Comparison of ENCODE assay signal across 16 cellular contexts in the genomic region with DNA sequence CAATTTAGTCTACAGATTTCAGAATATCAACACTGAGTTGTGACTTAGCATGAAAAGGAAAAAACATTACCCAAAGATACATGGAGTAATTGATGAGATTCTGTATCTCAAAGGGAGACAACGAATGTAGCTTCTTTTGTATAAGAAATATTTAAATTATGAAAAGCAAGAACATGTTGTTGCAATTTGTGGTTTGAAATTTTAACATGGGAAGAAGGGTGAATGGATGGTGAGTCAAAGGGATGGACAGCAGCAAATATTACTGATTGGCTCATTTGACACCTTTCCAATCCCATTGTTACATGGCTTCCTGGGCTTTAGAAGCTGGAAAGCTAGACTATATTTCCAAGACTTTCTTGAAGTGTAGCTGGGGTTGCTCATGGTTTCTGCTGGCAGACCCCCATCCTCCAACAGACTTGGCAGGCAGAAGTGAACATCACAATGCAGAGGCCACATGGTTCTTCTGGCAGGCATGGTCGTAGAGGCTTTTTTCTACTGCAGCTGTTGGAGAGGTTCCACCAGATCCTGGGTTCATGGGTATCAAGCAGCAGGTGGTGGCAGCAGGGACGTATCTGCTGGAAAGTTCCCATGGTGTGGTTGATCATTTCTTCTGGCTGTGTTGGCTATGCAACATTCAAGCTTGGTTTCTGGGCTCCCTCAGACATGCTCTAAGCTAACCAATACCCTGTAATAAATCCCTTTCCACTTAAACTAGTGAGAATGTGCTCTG. TPM values are rescaled to one million over a fixed set of nuclear protein-coding genes. Genes with fewer than 3 reads are reported as not detected.
DNase-seq lines count a peak whose midpoint lies in the region; FAIRE-seq and TF ChIP-seq lines count a peak whose summit lies in the region.
"Had no signal": no experiment of that assay in that cellular context is flagged by ENCODE, and none has a peak within 500 bp of the region (broad histone marks: within the 10 kb centered on the region; RNA-seq: fewer than 3 reads in every experiment).

No MANE protein-coding gene starts in this region.

- no peaks in the 10 kb centered on the region for H3K9me3 Mint-ChIP-seq in mesothelial cell of epicardium
- H3K9me3 Mint-ChIP-seq: CD4-positive, alpha-beta memory T cell had no signal

- peaks cover 31% of the 10 kb centered on the region for H3K4me1 ChIP-seq in keratinocyte (ENCODE audit: control insufficient read depth, extremely low read depth, insufficient read depth, low read length)
- no peaks in the 10 kb centered on the region for H3K4me1 ChIP-seq in mesendoderm (ENCODE audit: control insufficient read depth, low read depth, low read length)
- H3K4me1 ChIP-seq in transverse colon, result no peaks in the 10 kb centered on the region

- dilution Hi-C loops in keratinocyte (cut with MboI; ENCODE audit: extremely low pct_ligation_motif_present, low sequenced_read_pairs), result no loop called here

- no peak overlapping the region for H3K4me3 Mint-ChIP-seq in mesothelial cell of epicardium
- H3K4me3 Mint-ChIP-seq: CD4-positive, alpha-beta memory T cell had no signal

- TF ChIP-seq CTCF in keratinocyte (optimal IDR thresholded peaks at IDR 0.05 in 1 of 3, IDR thresholded peaks at IDR 0.05 in 1 of 3, conservative IDR thresholded peaks at IDR 0.05 in 1 of 3; ENCODE audit: extremely low read depth in 1 of 3, insufficient read depth in 2 of 3, low read length in 3 of 3) (no peak), mesothelial cell of epicardium (IDR thresholded peaks at IDR 0.05; ENCODE audit: unreplicated experiment) (no peak), transverse colon (IDR thresholded peaks at IDR 0.05) (no peak)

- no peak overlapping the region for H4K5ac ChIP-seq in mesendoderm (ENCODE audit: low read length)

- no peaks in the 10 kb centered on the region for H3K79me2 ChIP-seq in keratinocyte (ENCODE audit: control insufficient read depth, insufficient read depth, low read length)
- H3K79me2 ChIP-seq in mesendoderm (ENCODE audit: control insufficient read depth, insufficient read depth, low read length), result no peaks in the 10 kb centered on the region

- intact Hi-C loops in transverse colon (cut with DNase I; ENCODE audit: low total_unique reads), result no loop called here

- H3K27ac ChIP-seq in keratinocyte (ENCODE audit: control insufficient read depth, insufficient read depth, low read length) (no peak overlapping the region), mesendoderm (ENCODE audit: low read depth, low read length) (no peak overlapping the region), transverse colon (no peak overlapping the region)
- H3K27ac ChIP-seq: C4-2B, HL-60 had no signal

- no peak overlapping the region for H3K18ac ChIP-seq in mesendoderm (ENCODE audit: low read length)

- H3K79me1 ChIP-seq in mesendoderm (ENCODE audit: low read length), result no peaks in the 10 kb centered on the region

- H3K56ac ChIP-seq in mesendoderm (ENCODE audit: low read length), result no peak overlapping the region

- FAIRE-seq in keratinocyte (lab: Jason Lieb, UNC) (peak; percentile 55), frontal cortex (lab: Jason Lieb, UNC) (no peak)
- FAIRE-seq: A204.1, GM19239 had no signal

- no peak for TF ChIP-seq EP300 in transverse colon (IDR thresholded peaks at IDR 0.05; ENCODE audit: low read depth)

- H3K27me3 ChIP-seq in MG63, result 0 out of 2 replicates have a peak, but pooled peaks cover 2% of the 10 kb centered on the region
- H3K27me3 ChIP-seq in keratinocyte (ENCODE audit: control insufficient read depth, extremely low read depth, insufficient read depth, low read length), result no peaks in the 10 kb centered on the region
- H3K27me3 ChIP-seq in mesendoderm (ENCODE audit: insufficient read depth, low read length, poor library complexity), result no peaks in the 10 kb centered on the region
- H3K27me3 ChIP-seq in transverse colon, result no peaks in the 10 kb centered on the region
- H3K27me3 ChIP-seq: BE2C had no signal

- no peak overlapping the region for H3K27ac Mint-ChIP-seq in mesothelial cell of epicardium
- H3K27ac Mint-ChIP-seq: CD4-positive, alpha-beta memory T cell had no signal

- H3K9me3 ChIP-seq in MG63 (no peaks in the 10 kb centered on the region), keratinocyte (ENCODE audit: control insufficient read depth, low read depth, low read length) (no peaks in the 10 kb centered on the region), transverse colon (no peaks in the 10 kb centered on the region)
- H3K9me3 ChIP-seq: BE2C had no signal

- H3K9ac ChIP-seq in keratinocyte (ENCODE audit: control insufficient read depth, extremely low read depth, insufficient read depth, low read length) (no peak overlapping the region), mesendoderm (ENCODE audit: low read length) (no peak overlapping the region)

- H2BK120ac ChIP-seq in mesendoderm (ENCODE audit: low read depth, low read length), result no peak overlapping the region

- H3K27me3 Mint-ChIP-seq in mesothelial cell of epicardium (ENCODE audit: low read depth), result peaks cover 33% of the 10 kb centered on the region

- DNase-seq in ELR (ENCODE audit: low read depth), result peak; percentile 8
- DNase-seq in MG63, result peak; percentile 3
- peak; percentile 10 for DNase-seq in fibroblast of gingiva (ENCODE audit: low read depth)
- DNase-seq in keratinocyte (ENCODE audit: low read depth, low spot score), result no peak
- DNase-seq in mesothelial cell of epicardium (ENCODE audit: low spot score in 2 of 2, unreplicated experiment in 2 of 2), result no peak
- no peak for DNase-seq in mesendoderm
- DNase-seq in transverse colon, result no peak
- DNase-seq in frontal cortex (ENCODE audit: low spot score in 2 of 2), result no peak
- DNase-seq: BE2C; CD4-positive, alpha-beta memory T cell; DND-41; GF-D8 had no signal

- H3K36me3 ChIP-seq in MG63 (no peaks in the 10 kb centered on the region), keratinocyte (ENCODE audit: control insufficient read depth in 2 of 2, extremely low read depth in 1 of 2, insufficient read depth in 2 of 2, low read length in 2 of 2) (no peaks in the 10 kb centered on the region), mesendoderm (ENCODE audit: control insufficient read depth, insufficient read depth, low read length) (no peaks in the 10 kb centered on the region), transverse colon (no peaks in the 10 kb centered on the region)
- H3K36me3 ChIP-seq: BE2C had no signal

- H2BK5ac ChIP-seq in mesendoderm (ENCODE audit: low read length), result no peak overlapping the region

- no peak overlapping the region for H4K8ac ChIP-seq in mesendoderm (ENCODE audit: low read depth, low read length)

- H2BK15ac ChIP-seq in mesendoderm (replicated peaks; ENCODE audit: low read depth), result no peak overlapping the region

- no CpG with 5 or more reads among the region's 3 CpGs for WGBS in mesendoderm (ENCODE audit: extremely low coverage, insufficient coverage, low lambda C conversion rate)
- 75 to 82% methylated on average over 1 to 3 of the region's 3 CpGs for WGBS in transverse colon (ENCODE audit: low coverage in 1 of 2), 2 donors

- H3K4me3 ChIP-seq in MG63 (no peak overlapping the region), keratinocyte (ENCODE audit: control insufficient read depth in 2 of 3, extremely low read depth in 1 of 3, insufficient read depth in 2 of 3, low read depth in 1 of 3, low read length in 3 of 3) (no peak overlapping the region), mesendoderm (ENCODE audit: low read length) (no peak overlapping the region), transverse colon (no peak overlapping the region)

- no peak for TF ChIP-seq POLR2A in transverse colon (IDR thresholded peaks at IDR 0.05)

- H2AFZ ChIP-seq in keratinocyte (ENCODE audit: control insufficient read depth, low read length), result no peak overlapping the region

- H3K4me1 Mint-ChIP-seq in mesothelial cell of epicardium, result no peaks in the 10 kb centered on the region
- H3K4me1 Mint-ChIP-seq: CD4-positive, alpha-beta memory T cell had no signal

- H3K9me1 ChIP-seq in keratinocyte (ENCODE audit: control insufficient read depth, extremely low read depth, insufficient read depth, low read length), result no peaks in the 10 kb centered on the region

- H3K4me2 ChIP-seq in keratinocyte (ENCODE audit: control insufficient read depth, extremely low read depth, insufficient read depth, low read depth, low read length) (peak overlapping the region; percentile 42), mesendoderm (ENCODE audit: low read length) (no peak overlapping the region)

- H3K4ac ChIP-seq in mesendoderm (ENCODE audit: low read depth, low read length), result no peak overlapping the region

- in situ Hi-C loops in transverse colon (cut with MboI; ENCODE audit: low pct_ligation_motif_present in 1 of 4, low pct_unique_long_range_greater_than_20kb in 1 of 4, low sequenced_read_pairs in 3 of 4), result no loop called here

- no peaks in the 10 kb centered on the region for H4K20me1 ChIP-seq in keratinocyte (ENCODE audit: control insufficient read depth, extremely low read depth, insufficient read depth, low read length)

- H3K36me3 Mint-ChIP-seq in mesothelial cell of epicardium, result no peaks in the 10 kb centered on the region
- H3K36me3 Mint-ChIP-seq: CD4-positive, alpha-beta memory T cell had no signal

- H2AK5ac ChIP-seq in mesendoderm (ENCODE audit: low read length), result no peak overlapping the region

- no peak overlapping the region for H3K23ac ChIP-seq in mesendoderm (ENCODE audit: low read length)

RNA-seq across cellular contexts. Expression of a gene that starts 47.2 kb away (rescaled TPM):
- total RNA-seq in MG63 (2014; rRNA removed; shearing (Covaris generic); ENCODE audit: low replicate concordance), result 32.3 and 37.3 TPM in 2 replicates
- polyA plus RNA-seq in keratinocyte, result 25.4 to 42.0 TPM (median 34.2 TPM) in 3 replicates
- polyA plus RNA-seq in keratinocyte (2011; ENCODE audit: low read depth), result 256 TPM
- 24.6 and 47.8 TPM in 2 replicates for polyA plus RNA-seq in keratinocyte (2011; cell fraction: cytosol; rRNA removed)
- 25.7 and 29.1 TPM in 2 replicates for polyA plus RNA-seq in keratinocyte (2011; cell fraction: nucleus; rRNA removed)
- 23.7 and 33.8 TPM in 2 replicates for polyA plus RNA-seq in keratinocyte (2012; ENCODE audit: low replicate concordance)
- polyA minus RNA-seq in keratinocyte, result 21.3 to 60.1 TPM (median 38.8 TPM) in 3 replicates
- 77.9 TPM for polyA minus RNA-seq in keratinocyte (2011; cell fraction: cytosol; rRNA and poly(A)+ RNA removed)
- polyA minus RNA-seq in keratinocyte (2011; cell fraction: nucleus; rRNA and poly(A)+ RNA removed), result 32.5 and 66.9 TPM in 2 replicates
- 61.1 to 66.2 TPM (median 62.3 TPM) in 3 replicates for total RNA-seq in mesothelial cell of epicardium
- 38.4 TPM for polyA plus RNA-seq in mesendoderm (2013, experiment 1 of 2)
- 37.6 TPM for polyA plus RNA-seq in mesendoderm (2013, experiment 2 of 2)
- total RNA-seq in transverse colon, result 10 to 100 TPM; 13.8 to 29.7 (median 22.7) TPM
- total RNA-seq in frontal cortex, result 36.3 TPM

Comparison
In these comparisons a context has a peak if more than half of its experiments do, and no peak if none do; other contexts are left out.
1. DNase-seq: peak in ELR (single experiment), MG63 (single experiment) and fibroblast of gingiva (single experiment); none in keratinocyte (single experiment), mesothelial cell of epicardium (0 of 2), mesendoderm (single experiment), transverse colon (single experiment) and frontal cortex (0 of 2).